ENCODE assay signal across 20 cellular contexts in the genomic region with DNA sequence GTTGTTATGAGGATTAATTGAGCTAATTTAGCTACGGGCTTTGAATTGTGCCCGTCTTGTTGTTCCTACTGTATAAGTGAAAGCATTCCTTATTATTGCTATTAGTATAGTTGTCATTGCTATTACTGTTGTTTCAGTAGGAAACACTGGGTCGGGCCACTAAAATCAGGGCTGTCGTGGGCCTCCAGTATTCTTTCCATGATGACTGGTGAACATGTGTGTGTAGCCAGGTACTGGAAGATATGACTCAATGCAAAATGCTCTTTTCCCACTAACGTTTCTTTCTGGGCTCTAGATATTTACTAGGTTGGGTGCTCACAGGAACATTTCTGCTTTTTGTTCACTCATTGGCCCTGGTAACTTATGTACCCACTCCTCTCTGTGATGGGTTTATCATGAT. TPM values are rescaled to one million over a fixed set of nuclear protein-coding genes. Genes with fewer than 3 reads are reported as not detected.
DNase-seq lines count a peak whose midpoint lies in the region; ATAC-seq lines count a peak whose summit lies in the region.
"Had no signal": no experiment of that assay in that cellular context is flagged by ENCODE, and none has a peak within 500 bp of the region (broad histone marks: within the 10 kb centered on the region; RNA-seq: fewer than 3 reads in every experiment).

No MANE protein-coding gene starts in this region.

- no peak for ATAC-seq in GM19351 (IDR thresholded peaks at IDR 0.05; ENCODE audit: unreplicated experiment)
- ATAC-seq: CD8-positive, alpha-beta T cell; GM23338; HepG2; Right ventricle myocardium inferior had no signal

- CTCF ChIA-PET in activated CD4-positive, alpha-beta T cell treated with anti-CD3 and anti-CD28 coated beads, Interleukin-2, amount 10 ng/mL, durations not matched to agents 7 days and 5 days (lab: Charles Lee) = interaction anchor here (0.6 to 1.0 kb wide), 2 partner anchors 12 to 240 kb away, joined by 3 read pairs; no protein-coding TSS in a partner anchor

- no peak overlapping the region for H3K4me3 Mint-ChIP-seq in activated CD4-positive, alpha-beta T cell treated with anti-CD3 and anti-CD28 coated beads, Interleukin-2, amount 10 ng/mL, durations not matched to agents 7 days and 5 days
- H3K4me3 Mint-ChIP-seq: CD8-positive, alpha-beta T cell; GM23338 had no signal

- H3K36me3 Mint-ChIP-seq in activated CD4-positive, alpha-beta T cell treated with anti-CD3 and anti-CD28 coated beads, Interleukin-2, amount 10 ng/mL, durations not matched to agents 7 days and 5 days (ENCODE audit: low read depth) = peaks cover 33% of the 10 kb centered on the region

- no peaks in the 10 kb centered on the region for H3K27me3 Mint-ChIP-seq in activated CD4-positive, alpha-beta T cell treated with anti-CD3 and anti-CD28 coated beads, Interleukin-2, amount 10 ng/mL, durations not matched to agents 7 days and 5 days

- H3K27ac Mint-ChIP-seq in activated CD4-positive, alpha-beta T cell treated with anti-CD3 and anti-CD28 coated beads, Interleukin-2, amount 10 ng/mL, durations not matched to agents 7 days and 5 days = no peak overlapping the region
- H3K27ac Mint-ChIP-seq: CD8-positive, alpha-beta T cell had no signal

- POLR2A ChIA-PET in activated CD4-positive, alpha-beta T cell treated with anti-CD3 and anti-CD28 coated beads, Interleukin-2, amount 10 ng/mL, durations not matched to agents 7 days and 5 days (lab: Charles Lee) = no interaction called here

- DNase-seq in activated CD4-positive, alpha-beta T cell treated with anti-CD3 and anti-CD28 coated beads for 48 hours = peak; percentile 33
- DNase-seq in activated CD4-positive, alpha-beta T cell treated with anti-CD3 and anti-CD28 coated beads, Interleukin-2, amount 10 ng/mL, durations not matched to agents 7 days and 5 days = no peak
- DNase-seq in activated naive CD4-positive, alpha-beta T cell treated with Interleukin-2 at 50 U/mL for 16 hours = peak; percentile 9
- no peak for DNase-seq in activated naive CD4-positive, alpha-beta T cell (lab: John Stamatoyannopoulos, UW)
- peak; percentile 18 for DNase-seq in stimulated activated CD4-positive, alpha-beta T cell treated with anti-CD3 and anti-CD28 coated beads, Interleukin-4, amount 100 ng/mL, for 24 hours
- DNase-seq in stimulated activated CD4-positive, alpha-beta T cell treated with anti-CD3 and anti-CD28 coated beads, Interleukin-4, amount 100 ng/mL, for 4 hours = no peak
- no peak for DNase-seq in DMS79 treated with DMSO at 0.1 percent for 48 hours (lab: John Stamatoyannopoulos, UW)
- DNase-seq: 8988T; C1 segment of cervical spinal cord; CD8-positive, alpha-beta T cell; NCI-H1092; NCI-H1436; NCI-H187 treated with DMSO at 0.1 percent for 48 hours; NCI-H2107; NCI-H446 treated with DMSO at 0.1 percent for 48 hours; OCI-M1 had no signal

- H3K4me1 Mint-ChIP-seq in activated CD4-positive, alpha-beta T cell treated with anti-CD3 and anti-CD28 coated beads, Interleukin-2, amount 10 ng/mL, durations not matched to agents 7 days and 5 days = peaks cover 35% of the 10 kb centered on the region

- no peaks in the 10 kb centered on the region for H3K9me3 Mint-ChIP-seq in activated CD4-positive, alpha-beta T cell treated with anti-CD3 and anti-CD28 coated beads, Interleukin-2, amount 10 ng/mL, durations not matched to agents 7 days and 5 days
- H3K9me3 Mint-ChIP-seq: CD8-positive, alpha-beta T cell; GM23338 had no signal

RNA-seq across cellular contexts. Expression of a gene that starts 4.9 kb away (rescaled TPM):
- total RNA-seq in activated CD4-positive, alpha-beta T cell treated with anti-CD3 and anti-CD28 coated beads, Interleukin-2, amount 10 ng/mL, durations not matched to agents 7 days and 5 days = 10 to 100 TPM; 38.5 to 38.6 TPM

RNA-seq across cellular contexts. Expression of a gene that starts 53.5 kb away (rescaled TPM):
- 1 to 10 TPM; 4.1 to 4.2 TPM for total RNA-seq in activated CD4-positive, alpha-beta T cell treated with anti-CD3 and anti-CD28 coated beads, Interleukin-2, amount 10 ng/mL, durations not matched to agents 7 days and 5 days

RNA-seq across cellular contexts. Expression of a gene that starts 55.4 kb away (rescaled TPM):
- 10 to 100 TPM; 34.6 to 35.2 TPM for total RNA-seq in activated CD4-positive, alpha-beta T cell treated with anti-CD3 and anti-CD28 coated beads, Interleukin-2, amount 10 ng/mL, durations not matched to agents 7 days and 5 days

Comparison
In these comparisons a context has a peak if more than half of its experiments do, and no peak if none do; other contexts are left out.
1. DNase-seq: peak in activated CD4-positive, alpha-beta T cell treated with anti-CD3 and anti-CD28 coated beads for 48 hours (single experiment), activated naive CD4-positive, alpha-beta T cell treated with Interleukin-2 at 50 U/mL for 16 hours (single experiment) and stimulated activated CD4-positive, alpha-beta T cell treated with anti-CD3 and anti-CD28 coated beads, Interleukin-4, amount 100 ng/mL, for 24 hours (single experiment); none in activated CD4-positive, alpha-beta T cell treated with anti-CD3 and anti-CD28 coated beads, Interleukin-2, amount 10 ng/mL, durations not matched to agents 7 days and 5 days (single experiment), activated naive CD4-positive, alpha-beta T cell (0 of 4), stimulated activated CD4-positive, alpha-beta T cell treated with anti-CD3 and anti-CD28 coated beads, Interleukin-4, amount 100 ng/mL, for 4 hours (0 of 2) and DMS79 treated with DMSO at 0.1 percent for 48 hours (single experiment).